1 cellular context compared by ENCODE assay signal in the genomic region with DNA sequence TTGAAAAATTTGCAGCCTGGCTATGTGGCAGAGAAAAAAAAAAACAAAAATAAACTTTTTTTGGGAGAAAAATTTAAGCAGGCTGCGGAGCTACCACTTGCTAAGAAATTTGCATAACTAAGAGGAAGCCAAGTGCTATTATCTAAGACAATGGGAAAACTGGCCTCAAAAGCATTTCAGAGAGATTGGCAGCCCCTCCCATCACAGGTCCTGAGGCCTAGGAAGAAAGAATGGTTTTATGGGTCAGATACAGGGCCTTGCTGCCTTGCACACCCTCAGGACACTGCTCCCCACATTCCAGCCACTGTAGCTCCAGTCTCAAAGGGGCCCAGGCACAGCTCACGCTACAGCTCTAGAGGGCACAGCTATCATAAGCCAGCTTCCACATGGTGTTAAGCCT.
TF ChIP-seq lines count a peak whose summit lies in the region.

No MANE protein-coding gene starts in this region.

TF ChIP-seq in H1, 55 proteins besides CTCF, POLR2A, EP300 and RAD21:
- TF ChIP-seq TEAD4 (IDR thresholded peaks at IDR 0.05; ENCODE audit: low read depth, low read length) (peak; percentile 81), NANOG (IDR thresholded peaks at IDR 0.05; ENCODE audit: insufficient read depth, low read depth, low read length, poor library complexity, severe bottlenecking) (peak; percentile 49), CHD2 (IDR thresholded peaks at IDR 0.05; ENCODE audit: low read length) (no peak)
- TF ChIP-seq, protein P1, sequence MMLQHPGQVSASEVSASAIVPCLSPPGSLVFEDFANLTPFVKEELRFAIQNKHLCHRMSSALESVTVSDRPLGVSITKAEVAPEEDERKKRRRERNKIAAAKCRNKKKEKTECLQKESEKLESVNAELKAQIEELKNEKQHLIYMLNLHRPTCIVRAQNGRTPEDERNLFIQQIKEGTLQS (IDR thresholded peaks at IDR 0.05; ENCODE audit: insufficient read depth, low read depth, low read length): no peak
TF ChIP-seq in H1: peak in this region for 2.
